In the genomic region with DNA sequence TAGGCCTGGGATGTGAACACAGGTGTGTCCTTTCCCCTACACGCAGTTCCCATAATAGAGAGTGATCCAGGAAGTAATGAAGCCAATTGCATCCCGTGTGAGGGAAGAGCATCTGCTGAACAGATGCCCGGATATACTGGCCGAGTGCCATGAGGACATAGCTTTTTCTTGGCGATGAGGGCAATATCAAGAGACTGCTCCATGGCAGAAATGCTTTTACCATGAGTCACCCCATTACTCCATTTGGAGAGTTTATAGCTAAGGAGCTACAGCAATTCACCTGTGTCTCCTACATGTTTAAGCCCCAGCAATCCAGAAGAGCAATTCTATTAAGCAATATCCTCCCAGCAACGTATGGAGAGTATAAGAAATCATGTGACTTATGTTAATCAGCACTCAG, we compare ENCODE assay signal across 11 cellular contexts.
A peak's percentile ranks its signal among the peaks of the same experiment; 100 is the strongest.
DNase-seq lines count a peak whose midpoint lies in the region; ATAC-seq and TF ChIP-seq lines count a peak whose summit lies in the region.
"Had no signal": no experiment of that assay in that cellular context is flagged by ENCODE, and none has a peak within 500 bp of the region (broad histone marks: within the 10 kb centered on the region; RNA-seq: fewer than 3 reads in every experiment).

No MANE protein-coding gene starts in this region.

- TF ChIP-seq CTCF in astrocyte of the cerebellum (IDR thresholded peaks at IDR 0.05; ENCODE audit: low read depth, low read length, missing control alignments) (no peak), WTC11 (IDR thresholded peaks at IDR 0.05) (no peak)

- peak; percentile 83 for DNase-seq in Caki2 (ENCODE audit: low read depth)
- DNase-seq in NCI-H1092 treated with DMSO at 0.1 percent for 48 hours (lab: John Stamatoyannopoulos, UW) = peak; percentile 23
- DNase-seq in astrocyte of the cerebellum (ENCODE audit: low read depth) = peak; percentile 70
- DNase-seq in lung microvascular endothelial cell (ENCODE audit: low read depth in 2 of 2) = peak; percentile 37 to 93
- DNase-seq in NCI-H1436 (lab: John Stamatoyannopoulos, UW) = no peak
- no peak for DNase-seq in WTC11 (ENCODE audit: low spot score)
- DNase-seq in D341Med (ENCODE audit: low spot score) = no peak
- DNase-seq: hypothalamus, RPMI8226 had no signal

- H3K4me3 Mint-ChIP-seq in WTC11 = no peak overlapping the region
- H3K4me3 Mint-ChIP-seq: activated T-helper 17 cell treated with anti-CD3 and anti-CD28 coated beads, Interleukin-2, amount 50 U/mL, for 72 hours had no signal

- no peaks in the 10 kb centered on the region for H3K4me1 Mint-ChIP-seq in WTC11
- H3K4me1 Mint-ChIP-seq: activated T-helper 17 cell treated with anti-CD3 and anti-CD28 coated beads, Interleukin-2, amount 50 U/mL, for 72 hours had no signal

- no peaks in the 10 kb centered on the region for H3K27me3 Mint-ChIP-seq in WTC11 (ENCODE audit: low read depth)
- H3K27me3 Mint-ChIP-seq: activated T-helper 17 cell treated with anti-CD3 and anti-CD28 coated beads, Interleukin-2, amount 50 U/mL, for 72 hours had no signal

- no peaks in the 10 kb centered on the region for H3K36me3 Mint-ChIP-seq in WTC11

- POLR2A ChIA-PET in WTC11 (lab: Charles Lee) = no interaction called here

- H3K27ac Mint-ChIP-seq in WTC11 = no peak overlapping the region
- H3K27ac Mint-ChIP-seq: activated T-helper 17 cell treated with anti-CD3 and anti-CD28 coated beads, Interleukin-2, amount 50 U/mL, for 72 hours had no signal

- no peak overlapping the region for H3K4me3 ChIP-seq in astrocyte of the cerebellum (ENCODE audit: low read depth, low read length)

- CTCF ChIA-PET in WTC11 (lab: Charles Lee) = no interaction called here

- H3K9me3 Mint-ChIP-seq in WTC11 = peaks cover 3% of the 10 kb centered on the region; the same call in 1 of the 2 replicates

- in situ Hi-C loops in Caki2 (cut with HindIII; ENCODE audit: low pct_unique_long_range_greater_than_20kb, low sequenced_read_pairs) (no loop called here), astrocyte of the cerebellum (cut with HindIII; ENCODE audit: low sequenced_read_pairs) (no loop called here)

- ATAC-seq in HG03565 (IDR thresholded peaks at IDR 0.05; ENCODE audit: unreplicated experiment) (no peak), WTC11 (no peak)
- ATAC-seq: activated T-helper 17 cell treated with anti-CD3 and anti-CD28 coated beads, Interleukin-2, amount 50 U/mL, for 72 hours had no signal

TF ChIP-seq in WTC11, 78 proteins besides CTCF, POLR2A, EP300 and RAD21:
- TF ChIP-seq TEAD4 (CRISPR knock-in tag; IDR thresholded peaks at IDR 0.05) = no peak
- no peak for TF ChIP-seq OVOL2 (CRISPR knock-in tag; IDR thresholded peaks at IDR 0.05; ENCODE audit: borderline replicate concordance)
- TF ChIP-seq FOXK1 (CRISPR knock-in tag; IDR thresholded peaks at IDR 0.05) = no peak
- TF ChIP-seq ZNF121 (CRISPR knock-in tag; IDR thresholded peaks at IDR 0.05) = no peak
- TF ChIP-seq, protein P1, sequence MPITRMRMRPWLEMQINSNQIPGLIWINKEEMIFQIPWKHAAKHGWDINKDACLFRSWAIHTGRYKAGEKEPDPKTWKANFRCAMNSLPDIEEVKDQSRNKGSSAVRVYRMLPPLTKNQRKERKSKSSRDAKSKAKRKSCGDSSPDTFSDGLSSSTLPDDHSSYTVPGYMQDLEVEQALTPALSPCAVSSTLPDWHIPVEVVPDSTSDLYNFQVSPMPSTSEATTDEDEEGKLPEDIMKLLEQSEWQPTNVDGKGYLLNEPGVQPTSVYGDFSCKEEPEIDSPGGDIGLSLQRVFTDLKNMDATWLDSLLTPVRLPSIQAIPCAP (CRISPR knock-in tag; IDR thresholded peaks at IDR 0.05) = no peak
- no peak for TF ChIP-seq PRRX2 (CRISPR knock-in tag; IDR thresholded peaks at IDR 0.05)
- TF ChIP-seq NR3C1 (CRISPR knock-in tag; conservative IDR thresholded peaks at IDR 0.05; ENCODE audit: low read depth) = no peak
- TF ChIP-seq, protein P2, sequence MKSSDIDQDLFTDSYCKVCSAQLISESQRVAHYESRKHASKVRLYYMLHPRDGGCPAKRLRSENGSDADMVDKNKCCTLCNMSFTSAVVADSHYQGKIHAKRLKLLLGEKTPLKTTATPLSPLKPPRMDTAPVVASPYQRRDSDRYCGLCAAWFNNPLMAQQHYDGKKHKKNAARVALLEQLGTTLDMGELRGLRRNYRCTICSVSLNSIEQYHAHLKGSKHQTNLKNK (CRISPR knock-in tag; IDR thresholded peaks at IDR 0.05) = no peak
- no peak for TF ChIP-seq FOXP1 (CRISPR knock-in tag; IDR thresholded peaks at IDR 0.05; ENCODE audit: borderline replicate concordance)
- TF ChIP-seq, protein P3, sequence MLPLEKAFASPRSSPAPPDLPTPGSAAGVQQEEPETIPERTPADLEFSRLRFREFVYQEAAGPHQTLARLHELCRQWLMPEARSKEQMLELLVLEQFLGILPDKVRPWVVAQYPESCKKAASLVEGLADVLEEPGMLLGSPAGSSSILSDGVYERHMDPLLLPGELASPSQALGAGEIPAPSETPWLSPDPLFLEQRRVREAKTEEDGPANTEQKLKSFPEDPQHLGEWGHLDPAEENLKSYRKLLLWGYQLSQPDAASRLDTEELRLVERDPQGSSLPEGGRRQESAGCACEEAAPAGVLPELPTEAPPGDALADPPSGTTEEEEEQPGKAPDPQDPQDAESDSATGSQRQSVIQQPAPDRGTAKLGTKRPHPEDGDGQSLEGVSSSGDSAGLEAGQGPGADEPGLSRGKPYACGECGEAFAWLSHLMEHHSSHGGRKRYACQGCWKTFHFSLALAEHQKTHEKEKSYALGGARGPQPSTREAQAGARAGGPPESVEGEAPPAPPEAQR (CRISPR knock-in tag; IDR thresholded peaks at IDR 0.05) = no peak
- TF ChIP-seq, protein P4, sequence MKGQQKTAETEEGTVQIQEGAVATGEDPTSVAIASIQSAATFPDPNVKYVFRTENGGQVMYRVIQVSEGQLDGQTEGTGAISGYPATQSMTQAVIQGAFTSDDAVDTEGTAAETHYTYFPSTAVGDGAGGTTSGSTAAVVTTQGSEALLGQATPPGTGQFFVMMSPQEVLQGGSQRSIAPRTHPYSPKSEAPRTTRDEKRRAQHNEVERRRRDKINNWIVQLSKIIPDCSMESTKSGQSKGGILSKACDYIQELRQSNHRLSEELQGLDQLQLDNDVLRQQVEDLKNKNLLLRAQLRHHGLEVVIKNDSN (CRISPR knock-in tag; IDR thresholded peaks at IDR 0.05) = no peak
- no peak for TF ChIP-seq CBFB (CRISPR knock-in tag; IDR thresholded peaks at IDR 0.05; ENCODE audit: low read depth)
- TF ChIP-seq RORB (CRISPR knock-in tag; IDR thresholded peaks at IDR 0.05) = no peak
- TF ChIP-seq ZNF671 (CRISPR knock-in tag; IDR thresholded peaks at IDR 0.05) = no peak
- TF ChIP-seq ZNF423 (CRISPR knock-in tag; IDR thresholded peaks at IDR 0.05) = no peak
- no peak for TF ChIP-seq ZNF416 (CRISPR knock-in tag; IDR thresholded peaks at IDR 0.05)
- TF ChIP-seq SP1 (CRISPR knock-in tag; conservative IDR thresholded peaks at IDR 0.05) = no peak
- TF ChIP-seq, protein P5, sequence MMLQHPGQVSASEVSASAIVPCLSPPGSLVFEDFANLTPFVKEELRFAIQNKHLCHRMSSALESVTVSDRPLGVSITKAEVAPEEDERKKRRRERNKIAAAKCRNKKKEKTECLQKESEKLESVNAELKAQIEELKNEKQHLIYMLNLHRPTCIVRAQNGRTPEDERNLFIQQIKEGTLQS (CRISPR knock-in tag; conservative IDR thresholded peaks at IDR 0.05) = no peak
- TF ChIP-seq SMAD4 (CRISPR knock-in tag; IDR thresholded peaks at IDR 0.05) = no peak

Comparison
In these comparisons a context has a peak if more than half of its experiments do, and no peak if none do; other contexts are left out.
1. DNase-seq: peak in Caki2 (single experiment), NCI-H1092 treated with DMSO at 0.1 percent for 48 hours (single experiment), astrocyte of the cerebellum (single experiment) and lung microvascular endothelial cell (2 of 2); none in NCI-H1436 (single experiment), WTC11 (single experiment) and D341Med (single experiment).